ENCODE assay signal across 8 cellular contexts in genomic region chr15:84982301-84982920, GRCh38. TPM values are rescaled to one million over a fixed set of nuclear protein-coding genes. Genes with fewer than 3 reads are reported as not detected.
DNase-seq lines count a peak whose midpoint lies in the region; ATAC-seq and TF ChIP-seq lines count a peak whose summit lies in the region.

No MANE protein-coding gene starts in this region.

- H3K4me1 Mint-ChIP-seq in activated naive CD8-positive, alpha-beta T cell (ENCODE audit: low read depth): peaks cover 52% of the 10 kb centered on the region

- H3K27ac Mint-ChIP-seq in activated naive CD8-positive, alpha-beta T cell: peak overlapping the region; percentile 93

- no peaks in the 10 kb centered on the region for H3K36me3 Mint-ChIP-seq in activated naive CD8-positive, alpha-beta T cell

- peak overlapping the region; percentile 93 for H3K4me3 Mint-ChIP-seq in activated naive CD8-positive, alpha-beta T cell

- peak; percentile 5 for ATAC-seq in GM18907 (IDR thresholded peaks at IDR 0.05; ENCODE audit: unreplicated experiment)
- no peak for ATAC-seq in right cardiac atrium
- ATAC-seq in sciatic nerve: no peak
- ATAC-seq in GM19455 (IDR thresholded peaks at IDR 0.05; ENCODE audit: unreplicated experiment): no peak

- H3K9me3 Mint-ChIP-seq in activated naive CD8-positive, alpha-beta T cell (ENCODE audit: low read depth): no peaks in the 10 kb centered on the region

- TF ChIP-seq POLR2A in Peyer's patch (IDR thresholded peaks at IDR 0.05): peak in 1 of 2 donors; percentile 37

- no peak for TF ChIP-seq CTCF in Peyer's patch (IDR thresholded peaks at IDR 0.05)

- 4% methylated on average over 46 of the region's 46 CpGs for WGBS in right cardiac atrium

- intact Hi-C loops in right cardiac atrium (cut with DNase I) (no loop called here), sciatic nerve (cut with DNase I) (no loop called here)

- H3K4me3 ChIP-seq in Peyer's patch (peak overlapping the region; percentile 88 to 96 (median 90)), right cardiac atrium (ENCODE audit: low read length) (peak overlapping the region; percentile 85)

- peak; percentile 59 to 77 (median 72) for DNase-seq in Peyer's patch
- peak; percentile 57 to 78 (median 77) for DNase-seq in right cardiac atrium
- peak; percentile 68 for DNase-seq in sciatic nerve (ENCODE audit: low spot score)
- no peak for DNase-seq in NCI-H510A treated with DMSO at 0.1 percent for 48 hours (lab: John Stamatoyannopoulos, UW)
- DNase-seq in occipital lobe (lab: John Stamatoyannopoulos, UW): no peak

- H3K27me3 Mint-ChIP-seq in activated naive CD8-positive, alpha-beta T cell: no peaks in the 10 kb centered on the region

- H3K36me3 ChIP-seq in Peyer's patch: no peaks in the 10 kb centered on the region

- H3K9me3 ChIP-seq in Peyer's patch: no peaks in the 10 kb centered on the region
- H3K9me3 ChIP-seq in right cardiac atrium (ENCODE audit: control insufficient read depth, low read length): no peaks in the 10 kb centered on the region

- H3K27me3 ChIP-seq in Peyer's patch (no peaks in the 10 kb centered on the region), right cardiac atrium (ENCODE audit: control insufficient read depth, insufficient read depth) (no peaks in the 10 kb centered on the region)

- H3K4me1 ChIP-seq in Peyer's patch (peaks cover 0 to 41% (median 3%) of the 10 kb centered on the region in 4 donors), right cardiac atrium (ENCODE audit: control insufficient read depth, insufficient read depth, low read length) (peaks cover 3% of the 10 kb centered on the region)

- peak overlapping the region; percentile 89 to 94 (median 92) for H3K27ac ChIP-seq in Peyer's patch
- H3K27ac ChIP-seq in right cardiac atrium (ENCODE audit: low read length): peak overlapping the region; percentile 82

RNA-seq across cellular contexts. Expression of gene PDE8A, which starts 0.8 kb away (rescaled TPM):
- total RNA-seq in Peyer's patch: 100 to 1,000 TPM in 1 of 4 donors, 10 to 100 TPM in 3; 69.0 to 109 (median 89.5) TPM
- total RNA-seq in right cardiac atrium: 10 to 100 TPM; 17.1 to 24.7 (median 19.6) TPM
- 11.5 TPM for polyA plus RNA-seq in right cardiac atrium
- total RNA-seq in sciatic nerve: 71.4 TPM
- total RNA-seq in occipital lobe: 26.0 TPM

Comparison
In these comparisons a context has a peak if more than half of its experiments do, and no peak if none do; other contexts are left out.
1. DNase-seq: peak in Peyer's patch (3 of 3), right cardiac atrium (3 of 3) and sciatic nerve (single experiment); none in NCI-H510A treated with DMSO at 0.1 percent for 48 hours (single experiment) and occipital lobe (single experiment).